In the genomic region with DNA sequence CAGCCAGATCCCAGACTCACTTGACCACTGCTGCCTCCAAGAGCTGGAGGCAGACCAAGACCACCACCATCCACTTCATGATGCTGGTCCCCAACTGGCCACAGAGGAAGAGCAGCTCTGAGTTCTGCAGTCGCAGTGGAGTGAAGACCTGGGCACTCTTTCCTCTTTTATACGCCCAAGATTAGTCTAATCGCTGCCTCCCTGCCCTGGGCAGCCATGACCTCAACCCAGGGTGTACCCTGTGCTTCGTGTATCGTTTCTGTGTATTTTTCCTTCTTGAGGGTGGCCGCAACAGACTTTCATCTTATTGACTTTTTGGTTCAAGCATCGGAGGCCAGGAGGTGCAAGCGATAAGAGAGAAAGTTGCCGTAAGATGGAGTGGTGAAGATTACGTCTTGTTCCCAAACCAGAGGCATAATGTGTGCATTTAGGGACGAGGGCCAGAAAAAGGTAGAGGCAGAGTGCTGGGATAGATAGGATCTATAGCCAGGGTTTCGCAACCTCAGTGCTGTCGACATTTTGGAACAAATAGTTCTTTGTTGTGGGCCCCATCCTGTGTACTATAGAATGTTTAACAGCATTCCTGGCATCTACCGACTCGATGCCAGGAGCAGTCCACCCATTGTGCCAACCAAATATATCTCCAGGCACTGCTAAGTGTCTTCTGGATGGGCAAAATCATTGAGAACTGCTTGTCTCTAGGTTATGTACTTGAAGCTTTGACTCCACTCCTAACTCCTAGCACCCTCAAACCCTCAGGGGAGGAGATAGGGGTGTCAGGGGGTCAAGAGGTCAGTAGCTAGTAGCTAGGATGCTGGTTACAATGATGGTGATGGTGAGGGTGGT, we compare ENCODE assay signal across 1 cellular context.
TF ChIP-seq lines count a peak whose summit lies in the region.

A gene (minus strand): TSS at position 142 of the 846 bp plus-strand sequence. CDS start 63 bp downstream, at position 79.

TF ChIP-seq in K562, 482 proteins besides CTCF, POLR2A, EP300 and RAD21 (continued from another document and continues in another):
- TF ChIP-seq, protein P1, sequence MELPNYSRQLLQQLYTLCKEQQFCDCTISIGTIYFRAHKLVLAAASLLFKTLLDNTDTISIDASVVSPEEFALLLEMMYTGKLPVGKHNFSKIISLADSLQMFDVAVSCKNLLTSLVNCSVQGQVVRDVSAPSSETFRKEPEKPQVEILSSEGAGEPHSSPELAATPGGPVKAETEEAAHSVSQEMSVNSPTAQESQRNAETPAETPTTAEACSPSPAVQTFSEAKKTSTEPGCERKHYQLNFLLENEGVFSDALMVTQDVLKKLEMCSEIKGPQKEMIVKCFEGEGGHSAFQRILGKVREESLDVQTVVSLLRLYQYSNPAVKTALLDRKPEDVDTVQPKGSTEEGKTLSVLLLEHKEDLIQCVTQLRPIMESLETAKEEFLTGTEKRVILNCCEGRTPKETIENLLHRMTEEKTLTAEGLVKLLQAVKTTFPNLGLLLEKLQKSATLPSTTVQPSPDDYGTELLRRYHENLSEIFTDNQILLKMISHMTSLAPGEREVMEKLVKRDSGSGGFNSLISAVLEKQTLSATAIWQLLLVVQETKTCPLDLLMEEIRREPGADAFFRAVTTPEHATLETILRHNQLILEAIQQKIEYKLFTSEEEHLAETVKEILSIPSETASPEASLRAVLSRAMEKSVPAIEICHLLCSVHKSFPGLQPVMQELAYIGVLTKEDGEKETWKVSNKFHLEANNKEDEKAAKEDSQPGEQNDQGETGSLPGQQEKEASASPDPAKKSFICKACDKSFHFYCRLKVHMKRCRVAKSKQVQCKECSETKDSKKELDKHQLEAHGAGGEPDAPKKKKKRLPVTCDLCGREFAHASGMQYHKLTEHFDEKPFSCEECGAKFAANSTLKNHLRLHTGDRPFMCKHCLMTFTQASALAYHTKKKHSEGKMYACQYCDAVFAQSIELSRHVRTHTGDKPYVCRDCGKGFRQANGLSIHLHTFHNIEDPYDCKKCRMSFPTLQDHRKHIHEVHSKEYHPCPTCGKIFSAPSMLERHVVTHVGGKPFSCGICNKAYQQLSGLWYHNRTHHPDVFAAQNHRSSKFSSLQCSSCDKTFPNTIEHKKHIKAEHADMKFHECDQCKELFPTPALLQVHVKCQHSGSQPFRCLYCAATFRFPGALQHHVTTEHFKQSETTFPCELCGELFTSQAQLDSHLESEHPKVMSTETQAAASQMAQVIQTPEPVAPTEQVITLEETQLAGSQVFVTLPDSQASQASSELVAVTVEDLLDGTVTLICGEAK (IDR thresholded peaks at IDR 0.05): no peak
- TF ChIP-seq, protein P1 (CRISPR knock-in tag; IDR thresholded peaks at IDR 0.05): no peak
- no peak for TF ChIP-seq ZNF699 (CRISPR knock-in tag; IDR thresholded peaks at IDR 0.05; ENCODE audit: insufficient replicate concordance)
- TF ChIP-seq ZNF143 (CRISPR knock-in tag; IDR thresholded peaks at IDR 0.05): 0 out of 2 replicates have a peak, but pooled peaks have one; percentile 30
- TF ChIP-seq ELF1 (tag; IDR thresholded peaks at IDR 0.05): no peak
- TF ChIP-seq ZNF124 (CRISPR knock-in tag; IDR thresholded peaks at IDR 0.05): no peak
- no peak for TF ChIP-seq TOE1 (IDR thresholded peaks at IDR 0.05; ENCODE audit: borderline replicate concordance)
- no peak for TF ChIP-seq TOE1 (CRISPR knock-in tag; IDR thresholded peaks at IDR 0.05; ENCODE audit: borderline replicate concordance, low read depth)
- TF ChIP-seq RCOR1 (IDR thresholded peaks at IDR 0.05; ENCODE audit: borderline replicate concordance in 1 of 2, low read depth in 2 of 2, low read length in 2 of 2): peak in 1 of 2 experiments; percentile 78; a peak in 2 of 4 replicates
- no peak for TF ChIP-seq SRSF1 (IDR thresholded peaks at IDR 0.05; ENCODE audit: low read depth, low read length)
- TF ChIP-seq HDAC2 (IDR thresholded peaks at IDR 0.05): peak; percentile 51; the same call in 1 of the 2 replicates
- TF ChIP-seq RBM34 (IDR thresholded peaks at IDR 0.05; ENCODE audit: borderline replicate concordance, insufficient read depth, low read length): no peak
- no peak for TF ChIP-seq SREBF1 (IDR thresholded peaks at IDR 0.05; ENCODE audit: borderline replicate concordance, low read depth, low read length)
- TF ChIP-seq, protein P2, sequence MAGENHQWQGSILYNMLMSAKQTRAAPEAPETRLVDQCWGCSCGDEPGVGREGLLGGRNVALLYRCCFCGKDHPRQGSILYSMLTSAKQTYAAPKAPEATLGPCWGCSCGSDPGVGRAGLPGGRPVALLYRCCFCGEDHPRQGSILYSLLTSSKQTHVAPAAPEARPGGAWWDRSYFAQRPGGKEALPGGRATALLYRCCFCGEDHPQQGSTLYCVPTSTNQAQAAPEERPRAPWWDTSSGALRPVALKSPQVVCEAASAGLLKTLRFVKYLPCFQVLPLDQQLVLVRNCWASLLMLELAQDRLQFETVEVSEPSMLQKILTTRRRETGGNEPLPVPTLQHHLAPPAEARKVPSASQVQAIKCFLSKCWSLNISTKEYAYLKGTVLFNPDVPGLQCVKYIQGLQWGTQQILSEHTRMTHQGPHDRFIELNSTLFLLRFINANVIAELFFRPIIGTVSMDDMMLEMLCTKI (IDR thresholded peaks at IDR 0.05; ENCODE audit: partially characterized antibody): no peak
- no peak for TF ChIP-seq FOXK2 (conservative IDR thresholded peaks at IDR 0.05 in 1 of 2, IDR thresholded peaks at IDR 0.05 in 1 of 2; ENCODE audit: low read depth in 2 of 2)
- 0 out of 4 replicates have a peak, but pooled peaks of 1 of the 2 experiments have one; percentile 32 for TF ChIP-seq MAZ (CRISPR knock-in tag; conservative IDR thresholded peaks at IDR 0.05 in 1 of 2, IDR thresholded peaks at IDR 0.05 in 1 of 2)
- no peak for TF ChIP-seq ZNF589 (CRISPR knock-in tag; IDR thresholded peaks at IDR 0.05; ENCODE audit: low read depth)
- 0 out of 4 replicates have a peak, but pooled peaks of 1 of the 2 experiments have one; percentile 8 for TF ChIP-seq HDAC1 (IDR thresholded peaks at IDR 0.05)
- TF ChIP-seq GATA2 (CRISPR knock-in tag; IDR thresholded peaks at IDR 0.05): peak; percentile 82
- TF ChIP-seq, protein P3, sequence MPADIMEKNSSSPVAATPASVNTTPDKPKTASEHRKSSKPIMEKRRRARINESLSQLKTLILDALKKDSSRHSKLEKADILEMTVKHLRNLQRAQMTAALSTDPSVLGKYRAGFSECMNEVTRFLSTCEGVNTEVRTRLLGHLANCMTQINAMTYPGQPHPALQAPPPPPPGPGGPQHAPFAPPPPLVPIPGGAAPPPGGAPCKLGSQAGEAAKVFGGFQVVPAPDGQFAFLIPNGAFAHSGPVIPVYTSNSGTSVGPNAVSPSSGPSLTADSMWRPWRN (IDR thresholded peaks at IDR 0.05; ENCODE audit: low read depth): peak; percentile 72; the same call in 1 of the 2 replicates
- TF ChIP-seq SOX6 (IDR thresholded peaks at IDR 0.05): peak; percentile 90
- TF ChIP-seq NBN (IDR thresholded peaks at IDR 0.05; ENCODE audit: low read depth): peak; percentile 72; the same call in 1 of the 2 replicates
- no peak for TF ChIP-seq ZNF436 (CRISPR knock-in tag; IDR thresholded peaks at IDR 0.05)
- no peak for TF ChIP-seq ZNF224 (CRISPR knock-in tag; IDR thresholded peaks at IDR 0.05)
- TF ChIP-seq, protein P4, sequence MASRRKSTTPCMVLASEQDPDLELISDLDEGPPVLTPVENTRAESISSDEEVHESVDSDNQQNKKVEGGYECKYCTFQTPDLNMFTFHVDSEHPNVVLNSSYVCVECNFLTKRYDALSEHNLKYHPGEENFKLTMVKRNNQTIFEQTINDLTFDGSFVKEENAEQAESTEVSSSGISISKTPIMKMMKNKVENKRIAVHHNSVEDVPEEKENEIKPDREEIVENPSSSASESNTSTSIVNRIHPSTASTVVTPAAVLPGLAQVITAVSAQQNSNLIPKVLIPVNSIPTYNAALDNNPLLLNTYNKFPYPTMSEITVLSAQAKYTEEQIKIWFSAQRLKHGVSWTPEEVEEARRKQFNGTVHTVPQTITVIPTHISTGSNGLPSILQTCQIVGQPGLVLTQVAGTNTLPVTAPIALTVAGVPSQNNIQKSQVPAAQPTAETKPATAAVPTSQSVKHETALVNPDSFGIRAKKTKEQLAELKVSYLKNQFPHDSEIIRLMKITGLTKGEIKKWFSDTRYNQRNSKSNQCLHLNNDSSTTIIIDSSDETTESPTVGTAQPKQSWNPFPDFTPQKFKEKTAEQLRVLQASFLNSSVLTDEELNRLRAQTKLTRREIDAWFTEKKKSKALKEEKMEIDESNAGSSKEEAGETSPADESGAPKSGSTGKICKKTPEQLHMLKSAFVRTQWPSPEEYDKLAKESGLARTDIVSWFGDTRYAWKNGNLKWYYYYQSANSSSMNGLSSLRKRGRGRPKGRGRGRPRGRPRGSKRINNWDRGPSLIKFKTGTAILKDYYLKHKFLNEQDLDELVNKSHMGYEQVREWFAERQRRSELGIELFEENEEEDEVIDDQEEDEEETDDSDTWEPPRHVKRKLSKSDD (conservative IDR thresholded peaks at IDR 0.05; ENCODE audit: low read length): no peak
- 0 out of 2 replicates have a peak, but pooled peaks have one; percentile 28 for TF ChIP-seq SMAD4 (CRISPR knock-in tag; conservative IDR thresholded peaks at IDR 0.05)
- no peak for TF ChIP-seq ZNF584 (CRISPR knock-in tag; IDR thresholded peaks at IDR 0.05; ENCODE audit: low read depth)
- no peak for TF ChIP-seq ZNF764 (CRISPR knock-in tag; IDR thresholded peaks at IDR 0.05; ENCODE audit: low read depth)
- no peak for TF ChIP-seq SIN3B (IDR thresholded peaks at IDR 0.05; ENCODE audit: low read depth)
- TF ChIP-seq FOXM1 (IDR thresholded peaks at IDR 0.05; ENCODE audit: low read depth): peak; percentile 44; the same call in 1 of the 2 replicates
- no peak for TF ChIP-seq FOXM1 (CRISPR knock-in tag; IDR thresholded peaks at IDR 0.05; ENCODE audit: low read depth)
- TF ChIP-seq TRIM24 (IDR thresholded peaks at IDR 0.05): peak; percentile 52 to 81; a peak in 3 of 4 replicates
- peak; percentile 78 for TF ChIP-seq CBFA2T3 (IDR thresholded peaks at IDR 0.05)
- no peak for TF ChIP-seq HNRNPL (IDR thresholded peaks at IDR 0.05; ENCODE audit: low read depth, low read length)
- peak; percentile 99 for TF ChIP-seq CEBPB (tag; IDR thresholded peaks at IDR 0.05)
- TF ChIP-seq, protein P5, sequence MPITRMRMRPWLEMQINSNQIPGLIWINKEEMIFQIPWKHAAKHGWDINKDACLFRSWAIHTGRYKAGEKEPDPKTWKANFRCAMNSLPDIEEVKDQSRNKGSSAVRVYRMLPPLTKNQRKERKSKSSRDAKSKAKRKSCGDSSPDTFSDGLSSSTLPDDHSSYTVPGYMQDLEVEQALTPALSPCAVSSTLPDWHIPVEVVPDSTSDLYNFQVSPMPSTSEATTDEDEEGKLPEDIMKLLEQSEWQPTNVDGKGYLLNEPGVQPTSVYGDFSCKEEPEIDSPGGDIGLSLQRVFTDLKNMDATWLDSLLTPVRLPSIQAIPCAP (CRISPR knock-in tag; IDR thresholded peaks at IDR 0.05; ENCODE audit: borderline replicate concordance): no peak
- TF ChIP-seq LEF1 (IDR thresholded peaks at IDR 0.05): peak; percentile 73; the same call in 1 of the 2 replicates
- peak; percentile 52 for TF ChIP-seq CXXC5 (CRISPR knock-in tag; IDR thresholded peaks at IDR 0.05)
- TF ChIP-seq ZNF644 (tag; IDR thresholded peaks at IDR 0.05; ENCODE audit: low read depth): peak; percentile 37; the same call in 1 of the 2 replicates
- TF ChIP-seq, protein P6, sequence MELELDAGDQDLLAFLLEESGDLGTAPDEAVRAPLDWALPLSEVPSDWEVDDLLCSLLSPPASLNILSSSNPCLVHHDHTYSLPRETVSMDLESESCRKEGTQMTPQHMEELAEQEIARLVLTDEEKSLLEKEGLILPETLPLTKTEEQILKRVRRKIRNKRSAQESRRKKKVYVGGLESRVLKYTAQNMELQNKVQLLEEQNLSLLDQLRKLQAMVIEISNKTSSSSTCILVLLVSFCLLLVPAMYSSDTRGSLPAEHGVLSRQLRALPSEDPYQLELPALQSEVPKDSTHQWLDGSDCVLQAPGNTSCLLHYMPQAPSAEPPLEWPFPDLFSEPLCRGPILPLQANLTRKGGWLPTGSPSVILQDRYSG (tag; conservative IDR thresholded peaks at IDR 0.05; ENCODE audit: low read depth): no peak
- TF ChIP-seq MYC (IDR thresholded peaks at IDR 0.05; ENCODE audit: low read depth, low read length): peak; percentile 13; the same call in 1 of the 2 replicates
- no peak for TF ChIP-seq MYC (CRISPR knock-in tag; IDR thresholded peaks at IDR 0.05; ENCODE audit: borderline replicate concordance, low read depth)
- TF ChIP-seq, protein P7, sequence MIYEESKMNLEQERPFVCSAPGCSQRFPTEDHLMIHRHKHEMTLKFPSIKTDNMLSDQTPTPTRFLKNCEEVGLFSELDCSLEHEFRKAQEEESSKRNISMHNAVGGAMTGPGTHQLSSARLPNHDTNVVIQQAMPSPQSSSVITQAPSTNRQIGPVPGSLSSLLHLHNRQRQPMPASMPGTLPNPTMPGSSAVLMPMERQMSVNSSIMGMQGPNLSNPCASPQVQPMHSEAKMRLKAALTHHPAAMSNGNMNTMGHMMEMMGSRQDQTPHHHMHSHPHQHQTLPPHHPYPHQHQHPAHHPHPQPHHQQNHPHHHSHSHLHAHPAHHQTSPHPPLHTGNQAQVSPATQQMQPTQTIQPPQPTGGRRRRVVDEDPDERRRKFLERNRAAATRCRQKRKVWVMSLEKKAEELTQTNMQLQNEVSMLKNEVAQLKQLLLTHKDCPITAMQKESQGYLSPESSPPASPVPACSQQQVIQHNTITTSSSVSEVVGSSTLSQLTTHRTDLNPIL (CRISPR knock-in tag; IDR thresholded peaks at IDR 0.05): no peak
- TF ChIP-seq, protein P8, sequence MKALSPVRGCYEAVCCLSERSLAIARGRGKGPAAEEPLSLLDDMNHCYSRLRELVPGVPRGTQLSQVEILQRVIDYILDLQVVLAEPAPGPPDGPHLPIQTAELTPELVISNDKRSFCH (CRISPR knock-in tag; IDR thresholded peaks at IDR 0.05): no peak
- TF ChIP-seq, protein P8 (tag; IDR thresholded peaks at IDR 0.05): 0 out of 2 replicates have a peak, but pooled peaks have one; percentile 30
